Comparison of ENCODE assay signal across 8 cellular contexts in the genomic region with DNA sequence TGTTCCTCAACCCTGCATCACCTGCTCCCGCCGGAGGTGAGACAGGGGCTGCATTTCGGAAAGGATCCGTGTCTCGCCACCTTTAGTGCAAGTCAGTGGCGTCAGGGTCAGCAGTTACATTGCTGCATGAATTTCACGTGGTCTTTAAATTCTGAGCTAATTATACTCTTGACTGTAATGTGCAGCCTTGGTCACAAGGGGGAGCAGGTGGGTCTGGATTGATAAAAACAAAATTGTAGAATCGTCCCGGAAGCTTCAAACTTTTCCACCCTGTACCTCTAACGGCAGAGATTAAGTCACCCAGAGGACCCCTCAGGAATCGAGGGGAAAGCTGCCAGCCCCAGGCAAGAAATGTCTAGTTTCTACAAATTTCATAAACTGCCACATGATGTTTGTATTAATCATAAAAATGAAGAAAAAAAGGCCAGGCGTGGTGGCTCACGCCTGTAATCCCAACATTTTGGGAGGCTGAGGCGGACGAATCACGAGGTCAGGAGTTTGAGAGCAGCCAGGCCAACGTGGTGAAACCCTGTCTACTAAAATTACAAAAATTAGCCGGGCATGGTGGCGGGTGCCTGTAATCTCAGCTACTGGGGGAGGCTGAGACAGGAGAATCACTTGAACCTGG. TPM values are rescaled to one million over a fixed set of nuclear protein-coding genes. Genes with fewer than 3 reads are reported as not detected.
DNase-seq lines count a peak whose midpoint lies in the region; ATAC-seq and TF ChIP-seq lines count a peak whose summit lies in the region.

No MANE protein-coding gene starts in this region.

- H4K20me1 ChIP-seq in osteoblast (ENCODE audit: insufficient read depth, low read length) = no peaks in the 10 kb centered on the region

- TF ChIP-seq RAD21 in Ishikawa (IDR thresholded peaks at IDR 0.05; ENCODE audit: low read depth) = peak; percentile 65

- ATAC-seq in foreskin keratinocyte (peak; percentile 8), GM19455 (IDR thresholded peaks at IDR 0.05; ENCODE audit: unreplicated experiment) (no peak)

- peaks cover 10% of the 10 kb centered on the region for H3K4me1 Mint-ChIP-seq in type B pancreatic cell (ENCODE audit: unreplicated experiment)

- peaks cover 32% of the 10 kb centered on the region for H3K36me3 Mint-ChIP-seq in type B pancreatic cell

- H3K9me3 ChIP-seq in osteoblast (ENCODE audit: low read depth, low read length) = no peaks in the 10 kb centered on the region

- H3K79me2 ChIP-seq in osteoblast (ENCODE audit: insufficient read depth, low read length) = no peaks in the 10 kb centered on the region

- TF ChIP-seq CTCF in foreskin keratinocyte (conservative IDR thresholded peaks at IDR 0.05) (peak; percentile 87), osteoblast (IDR thresholded peaks at IDR 0.05; ENCODE audit: extremely low read depth, low read depth, low read length) (peak; percentile 88), type B pancreatic cell (conservative IDR thresholded peaks at IDR 0.05) (peak; percentile 88)

- no peaks in the 10 kb centered on the region for H3K9me3 Mint-ChIP-seq in type B pancreatic cell

- H3K27me3 ChIP-seq in foreskin keratinocyte (no peaks in the 10 kb centered on the region), osteoblast (ENCODE audit: insufficient read depth, low read length) (no peaks in the 10 kb centered on the region)

- no peaks in the 10 kb centered on the region for H3K4me1 ChIP-seq in foreskin keratinocyte
- H3K4me1 ChIP-seq in osteoblast (ENCODE audit: insufficient read depth, low read length) = peaks cover 6% of the 10 kb centered on the region

- DNase-seq in DMS 273 treated with DMSO at 0.1 percent for 48 hours (lab: John Stamatoyannopoulos, UW) (peak; percentile 43), SHP77 (lab: John Stamatoyannopoulos, UW) (peak; percentile 48 to 56), foreskin keratinocyte (peak in 1 of 2 donors; percentile 50), osteoblast (ENCODE audit: insufficient read length, low spot score, missing footprints) (peak; percentile 87), type B pancreatic cell (ENCODE audit: extremely low spot score, unreplicated experiment) (peak; percentile 78)
- DNase-seq in activated T-helper 9 cell treated with anti-CD3 and anti-CD28 coated beads, Interleukin-2, amount 50 U/mL, for 16 hours (ENCODE audit: low read depth) = peak; percentile 58

- no peak overlapping the region for H3K4me3 ChIP-seq in osteoblast (ENCODE audit: insufficient read depth, low read length)

- H3K4me2 ChIP-seq in osteoblast (ENCODE audit: insufficient read depth, low read length) = no peak overlapping the region

- H2AFZ ChIP-seq in osteoblast (ENCODE audit: low read length) = no peak overlapping the region

- H3K27ac ChIP-seq in foreskin keratinocyte = no peak overlapping the region
- H3K27ac ChIP-seq in osteoblast (ENCODE audit: low read depth, low read length) = peak overlapping the region; percentile 67

- no peak overlapping the region for H3K4me3 Mint-ChIP-seq in type B pancreatic cell

- TF ChIP-seq EP300 in Ishikawa (IDR thresholded peaks at IDR 0.05; ENCODE audit: borderline replicate concordance) = no peak

- H3K27ac Mint-ChIP-seq in type B pancreatic cell = peak overlapping the region; percentile 57

- peaks cover 43% of the 10 kb centered on the region for H3K36me3 ChIP-seq in osteoblast (ENCODE audit: insufficient read depth, low read length)

- no peaks in the 10 kb centered on the region for H3K27me3 Mint-ChIP-seq in type B pancreatic cell

TF ChIP-seq in Ishikawa, 13 proteins besides CTCF, POLR2A, EP300 and RAD21:
- no peak for TF ChIP-seq FOXM1 (IDR thresholded peaks at IDR 0.05; ENCODE audit: borderline replicate concordance, low read depth)
- TF ChIP-seq MAX (IDR thresholded peaks at IDR 0.05) = peak; percentile 30

RNA-seq across cellular contexts. Expression of gene BBC3, which starts 20.2 kb away (rescaled TPM):
- total RNA-seq in foreskin keratinocyte (3.9 and 4.3 TPM in 2 replicates), osteoblast (26.8 and 28.2 TPM in 2 replicates), type B pancreatic cell (ENCODE audit: low replicate concordance) (14.8 and 36.2 TPM in 2 replicates)
- 4.7 and 5.5 TPM in 2 replicates for polyA plus RNA-seq in foreskin keratinocyte

RNA-seq across cellular contexts. Expression of gene CCDC9, which starts 45.5 kb away (rescaled TPM):
- total RNA-seq in foreskin keratinocyte = 8.2 and 11.3 TPM in 2 replicates
- polyA plus RNA-seq in foreskin keratinocyte = 13.9 and 15.3 TPM in 2 replicates
- 7.6 and 8.0 TPM in 2 replicates for total RNA-seq in osteoblast
- 22.4 and 29.3 TPM in 2 replicates for total RNA-seq in type B pancreatic cell (ENCODE audit: low replicate concordance)
